Comparison of ENCODE assay signal across 22 cellular contexts in the genomic region with DNA sequence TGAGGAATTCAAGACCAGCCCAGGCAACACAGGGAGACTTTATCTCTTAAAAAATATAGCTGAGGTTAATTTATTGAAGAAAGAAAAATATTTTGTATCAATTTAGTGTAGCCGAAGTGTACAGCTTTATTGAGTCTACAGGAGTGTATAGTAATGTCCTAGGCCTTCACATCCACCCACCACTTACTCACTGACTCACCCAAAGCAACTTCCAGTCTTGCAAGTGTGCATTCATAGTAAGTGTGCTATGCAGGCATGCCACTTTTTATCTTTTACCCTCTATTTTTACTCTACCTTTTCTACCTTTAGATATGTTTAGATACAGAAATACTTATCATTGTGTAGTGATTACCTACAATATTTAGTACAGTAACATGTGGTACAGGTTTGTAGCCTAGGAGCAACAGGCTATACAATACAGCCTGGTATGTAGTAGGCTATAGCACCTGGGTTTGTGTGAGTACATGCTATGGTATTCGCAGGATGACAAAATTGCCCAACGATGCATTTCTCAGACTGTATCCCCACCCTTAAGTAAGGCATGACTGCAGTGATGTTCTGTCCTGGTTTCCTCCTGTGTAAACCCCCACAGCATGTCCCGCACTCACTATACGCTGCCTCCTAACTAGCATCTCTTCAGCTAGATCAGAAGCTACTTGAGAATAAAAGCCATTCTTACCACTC. TPM values are rescaled to one million over a fixed set of nuclear protein-coding genes. Genes with fewer than 3 reads are reported as not detected.
DNase-seq lines count a peak whose midpoint lies in the region; ATAC-seq and TF ChIP-seq lines count a peak whose summit lies in the region.
"Had no signal": no experiment of that assay in that cellular context is flagged by ENCODE, and none has a peak within 500 bp of the region (broad histone marks: within the 10 kb centered on the region; RNA-seq: fewer than 3 reads in every experiment).

No MANE protein-coding gene starts in this region.

- H3K27me3 ChIP-seq in right atrium auricular region (no peaks in the 10 kb centered on the region), heart left ventricle (peaks cover 0 to 6% (median 0%) of the 10 kb centered on the region in 9 donors), RWPE2 (ENCODE audit: insufficient read depth, poor library complexity, severe bottlenecking) (no peaks in the 10 kb centered on the region), foreskin keratinocyte (no peaks in the 10 kb centered on the region)

- ATAC-seq in heart left ventricle (no peak), RWPE2 (ENCODE audit: low read depth) (peak; percentile 92), foreskin keratinocyte (peak; percentile 96), sciatic nerve (no peak), GM19452 (IDR thresholded peaks at IDR 0.05; ENCODE audit: unreplicated experiment) (no peak)
- ATAC-seq: activated CD4-positive, CD25-positive, alpha-beta regulatory T cell treated with anti-CD3 and anti-CD28 coated beads, Interleukin-2, amount 50 U/mL, for 24 hours; CD8-positive, alpha-beta T cell; stimulated activated naive CD8-positive, alpha-beta T cell treated with anti-CD3 and anti-CD28 coated beads, Interleukin-15, amount 100 ng/mL, for 72 hours; T-helper 17 cell had no signal

- WGBS in heart left ventricle, 4 donors = 75 to 94% (median 91%) methylated on average over 5 of the region's 5 CpGs

- TF ChIP-seq POLR2A in heart left ventricle (IDR thresholded peaks at IDR 0.05) = no peak

- H3K27ac ChIP-seq in right atrium auricular region (no peak overlapping the region), heart left ventricle (no peak overlapping the region), RWPE2 (ENCODE audit: poor library complexity, severe bottlenecking) (peak overlapping the region; percentile 88), foreskin keratinocyte (peak overlapping the region; percentile 91)
- H3K27ac ChIP-seq: coronary artery had no signal

- no peaks in the 10 kb centered on the region for H3K9me3 ChIP-seq in right atrium auricular region
- H3K9me3 ChIP-seq in heart left ventricle = no peaks in the 10 kb centered on the region
- H3K9me3 ChIP-seq in RWPE2 (ENCODE audit: severe bottlenecking) = no peaks in the 10 kb centered on the region

- no peaks in the 10 kb centered on the region for H3K36me3 ChIP-seq in right atrium auricular region
- no peaks in the 10 kb centered on the region for H3K36me3 ChIP-seq in heart left ventricle
- no peaks in the 10 kb centered on the region for H3K36me3 ChIP-seq in RWPE2 (ENCODE audit: low read depth)

- TF ChIP-seq CTCF in right atrium auricular region (IDR thresholded peaks at IDR 0.05) = no peak
- no peak for TF ChIP-seq CTCF in heart left ventricle (IDR thresholded peaks at IDR 0.05)
- TF ChIP-seq CTCF in RWPE2 (IDR thresholded peaks at IDR 0.05; ENCODE audit: poor library complexity, severe bottlenecking) = no peak
- no peak for TF ChIP-seq CTCF in foreskin keratinocyte (conservative IDR thresholded peaks at IDR 0.05)

- H3K4me3 ChIP-seq in right atrium auricular region (no peak overlapping the region), heart left ventricle (no peak overlapping the region), RWPE2 (ENCODE audit: severe bottlenecking) (no peak overlapping the region)
- H3K4me3 ChIP-seq: coronary artery, lung had no signal

- intact Hi-C loops in heart left ventricle (cut with DNase I) = loop anchor here in 1 of 10 donors (10.0 kb wide), 1 partner anchor 90 kb away; no protein-coding TSS in a partner anchor
- intact Hi-C loops in sciatic nerve (cut with DNase I) = no loop called here

- DNase-seq in right atrium auricular region (ENCODE audit: low spot score) (peak; percentile 16), heart left ventricle (no peak), RWPE2 (ENCODE audit: low spot score) (no peak), foreskin keratinocyte (peak; percentile 98 to 100), NCI-H2107 treated with DMSO at 0.1 percent for 48 hours (lab: John Stamatoyannopoulos, UW; ENCODE audit: unreplicated experiment) (no peak), sciatic nerve (ENCODE audit: low spot score) (no peak), GOT3 (lab: John Stamatoyannopoulos, UW) (no peak)
- DNase-seq: activated gamma-delta T cell treated with Interleukin-2 at 50 U/mL for 16 hours; anterior cingulate cortex; CD8-positive, alpha-beta T cell; NCI-H1930; NCI-H510A; stimulated activated naive CD8-positive, alpha-beta T cell treated with anti-CD3 and anti-CD28 coated beads, Interleukin-15, amount 100 ng/mL, for 72 hours; T-helper 17 cell had no signal

- H3K4me1 ChIP-seq in right atrium auricular region (no peaks in the 10 kb centered on the region), heart left ventricle (no peaks in the 10 kb centered on the region), RWPE2 (ENCODE audit: insufficient read depth, poor library complexity, severe bottlenecking) (peaks cover 25% of the 10 kb centered on the region), foreskin keratinocyte (peaks cover 34% of the 10 kb centered on the region)

RNA-seq across cellular contexts. Expression of gene ATP12A, which starts 15.3 kb away (rescaled TPM):
- total RNA-seq in right atrium auricular region = not detected
- total RNA-seq in heart left ventricle = not detected
- not detected for polyA plus RNA-seq in heart left ventricle
- total RNA-seq in foreskin keratinocyte = 1.2 and 4.2 TPM in 2 replicates
- 0.68 and 1.9 TPM in 2 replicates for polyA plus RNA-seq in foreskin keratinocyte
- not detected for total RNA-seq in sciatic nerve
- total RNA-seq: CD8-positive, alpha-beta T cell; epithelial cell of proximal tubule; glomerular endothelial cell; pulmonary artery endothelial cell; T-helper 17 cell had no signal
- polyA plus RNA-seq: urinary bladder had no signal

Comparison
In these comparisons a context has a peak if more than half of its experiments do, and no peak if none do; other contexts are left out.
1. DNase-seq: peak in right atrium auricular region (single experiment) and foreskin keratinocyte (2 of 2); none in heart left ventricle (0 of 5), RWPE2 (single experiment), NCI-H2107 treated with DMSO at 0.1 percent for 48 hours (single experiment), sciatic nerve (single experiment) and GOT3 (single experiment).
2. H3K27ac ChIP-seq: peak in RWPE2 (single experiment) and foreskin keratinocyte (single experiment); none in right atrium auricular region (0 of 2) and heart left ventricle (0 of 12).
3. ATAC-seq: peak in RWPE2 (single experiment) and foreskin keratinocyte (single experiment); none in heart left ventricle (0 of 4), sciatic nerve (single experiment) and GM19452 (single experiment).